In the genomic region with DNA sequence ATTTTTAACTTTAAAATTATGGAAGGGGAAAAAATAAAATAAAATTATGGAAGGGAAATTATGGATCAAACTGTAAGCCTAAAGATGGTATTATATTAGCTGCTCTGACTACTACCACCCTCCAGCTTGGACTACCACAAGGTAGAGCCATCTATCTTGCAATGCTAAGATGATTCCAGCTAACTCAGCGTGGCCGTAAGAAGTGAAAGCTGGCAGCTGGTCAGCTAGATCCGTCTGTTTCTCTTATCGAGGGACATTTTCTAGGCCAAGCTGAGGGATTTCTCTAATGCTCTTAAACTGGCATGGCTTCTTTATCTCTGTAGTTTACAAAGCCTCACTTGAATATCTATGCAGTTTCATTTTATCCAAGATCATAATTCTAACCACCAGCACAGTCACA, we compare ENCODE assay signal across 12 cellular contexts. TPM values are rescaled to one million over a fixed set of nuclear protein-coding genes. Genes with fewer than 3 reads are reported as not detected.
A peak's percentile ranks its signal among the peaks of the same experiment; 100 is the strongest.
DNase-seq lines count a peak whose midpoint lies in the region; FAIRE-seq and TF ChIP-seq lines count a peak whose summit lies in the region.
"Had no signal": no experiment of that assay in that cellular context is flagged by ENCODE, and none has a peak within 500 bp of the region (broad histone marks: within the 10 kb centered on the region; RNA-seq: fewer than 3 reads in every experiment).

No MANE protein-coding gene starts in this region.

- no peaks in the 10 kb centered on the region for H3K27me3 Mint-ChIP-seq in astrocyte (ENCODE audit: low read depth, unreplicated experiment)

- peaks cover 4% of the 10 kb centered on the region for H3K4me1 Mint-ChIP-seq in astrocyte (ENCODE audit: low read depth, unreplicated experiment)

- H3K9ac ChIP-seq in astrocyte (ENCODE audit: low read length), result no peak overlapping the region
- H3K9ac ChIP-seq in skeletal muscle tissue (ENCODE audit: low read depth in 1 of 3, low read length in 3 of 3), result peak overlapping the region in 2 of 3 donors; percentile 50 to 52

- no peak for TF ChIP-seq CTCF in astrocyte (IDR thresholded peaks at IDR 0.05; ENCODE audit: insufficient read depth, low read depth, low read length)

- H3K27me3 ChIP-seq in astrocyte (ENCODE audit: insufficient read depth, low read length) (no peaks in the 10 kb centered on the region), skeletal muscle tissue (ENCODE audit: control insufficient read depth in 3 of 3, insufficient read depth in 3 of 3, low read length in 3 of 3) (no peaks in the 10 kb centered on the region)

- H3K27ac Mint-ChIP-seq in astrocyte (ENCODE audit: unreplicated experiment), result no peak overlapping the region

- H3K4me3 Mint-ChIP-seq in astrocyte (ENCODE audit: unreplicated experiment), result no peak overlapping the region

- peak; percentile 45 for FAIRE-seq in astrocyte (lab: Jason Lieb, UNC)

- no peaks in the 10 kb centered on the region for H3K9me3 ChIP-seq in astrocyte (ENCODE audit: insufficient read depth, low read depth, low read length)
- H3K9me3 ChIP-seq in skeletal muscle tissue (ENCODE audit: control insufficient read depth in 3 of 3, low read length in 3 of 3), result no peaks in the 10 kb centered on the region

- H3K4me1 ChIP-seq in astrocyte (ENCODE audit: insufficient read depth, low read length), result no peaks in the 10 kb centered on the region
- H3K4me1 ChIP-seq in skeletal muscle tissue (ENCODE audit: control insufficient read depth in 3 of 3, insufficient read depth in 3 of 3, low read length in 3 of 3), result peaks cover 0 to 4% (median 2%) of the 10 kb centered on the region in 3 donors

- no peaks in the 10 kb centered on the region for H3K79me2 ChIP-seq in astrocyte (ENCODE audit: insufficient read depth, low read length)

- H3K27ac ChIP-seq in astrocyte (ENCODE audit: low read depth, low read length) (no peak overlapping the region), skeletal muscle tissue (ENCODE audit: low read depth, low read length) (peak overlapping the region; percentile 11)
- H3K27ac ChIP-seq: PC-9 had no signal

- peaks cover 3% of the 10 kb centered on the region for H4K20me1 ChIP-seq in astrocyte (ENCODE audit: insufficient read depth, low read length)

- no peaks in the 10 kb centered on the region for H3K36me3 Mint-ChIP-seq in astrocyte (ENCODE audit: low read depth, unreplicated experiment)

- H3K36me3 ChIP-seq in astrocyte (ENCODE audit: insufficient read depth, low read length), result no peaks in the 10 kb centered on the region
- no peaks in the 10 kb centered on the region for H3K36me3 ChIP-seq in skeletal muscle tissue (ENCODE audit: control insufficient read depth in 3 of 3, insufficient read depth in 3 of 3, low read length in 3 of 3)

- DNase-seq in DMS79 (lab: John Stamatoyannopoulos, UW) (peak; percentile 2), astrocyte (ENCODE audit: low read depth) (no peak), hippocampal formation (lab: John Stamatoyannopoulos, UW) (peak; percentile 9 to 23), COR-L47 (lab: John Stamatoyannopoulos, UW) (no peak), NCI-H2081 (lab: John Stamatoyannopoulos, UW) (no peak)
- no peak for DNase-seq in activated CD4-positive, CD25-positive, alpha-beta regulatory T cell (lab: John Stamatoyannopoulos, UW)
- DNase-seq in stimulated activated CD4-positive, alpha-beta T cell treated with anti-CD3 and anti-CD28 coated beads, Interleukin-2, amount 100 ng/mL, for 48 hours, result no peak
- DNase-seq: activated CD4-positive, alpha-beta T cell treated with anti-CD3 and anti-CD28 coated beads, Interleukin-2, amount 50 U/mL, for 1 hour; GOT3; MV-4-11; PC-9 had no signal

- H3K9me3 Mint-ChIP-seq in astrocyte (ENCODE audit: unreplicated experiment), result no peaks in the 10 kb centered on the region

- no peak overlapping the region for H3K4me2 ChIP-seq in astrocyte (ENCODE audit: low read length)
- H3K4me2 ChIP-seq: PC-9 had no signal

- H3K4me3 ChIP-seq in astrocyte (ENCODE audit: insufficient read depth, low read depth, low read length) (no peak overlapping the region), skeletal muscle tissue (ENCODE audit: low read length in 3 of 3) (peak overlapping the region; percentile 53 to 59 (median 55))
- H3K4me3 ChIP-seq: PC-9 had no signal

- H2AFZ ChIP-seq in astrocyte (ENCODE audit: low read depth, low read length), result no peak overlapping the region
- H2AFZ ChIP-seq: PC-9 had no signal

RNA-seq across cellular contexts. Expression of a gene that starts 31.5 kb away (rescaled TPM):
- total RNA-seq in astrocyte, result 12.5 and 15.7 TPM in 2 replicates
- 24.5 TPM for total RNA-seq in skeletal muscle tissue

Comparison
In these comparisons a context has a peak if more than half of its experiments do, and no peak if none do; other contexts are left out.
1. DNase-seq: peak in DMS79 (single experiment) and hippocampal formation (2 of 2); none in astrocyte (single experiment), COR-L47 (single experiment), NCI-H2081 (0 of 2), activated CD4-positive, CD25-positive, alpha-beta regulatory T cell (0 of 4) and stimulated activated CD4-positive, alpha-beta T cell treated with anti-CD3 and anti-CD28 coated beads, Interleukin-2, amount 100 ng/mL, for 48 hours (0 of 2).